In the genomic region with DNA sequence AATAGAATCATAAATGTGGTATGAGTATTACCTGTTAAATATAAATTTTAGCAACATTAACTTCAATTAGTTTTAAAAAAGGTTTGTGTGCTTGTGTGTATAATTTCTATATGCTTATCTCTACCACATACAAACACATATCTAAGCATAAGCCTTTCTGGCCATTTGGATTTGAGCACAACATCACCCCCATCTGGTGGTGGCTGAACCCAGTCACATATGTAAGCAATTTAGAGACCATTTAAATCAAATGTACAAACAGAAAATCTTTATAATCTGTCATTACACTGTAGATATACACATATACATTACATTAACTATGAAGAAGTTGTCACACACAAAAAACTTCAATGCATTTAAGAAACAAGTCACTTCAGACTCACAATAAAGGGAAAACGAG, we compare ENCODE assay signal across 9 cellular contexts. TPM values are rescaled to one million over a fixed set of nuclear protein-coding genes. Genes with fewer than 3 reads are reported as not detected.
DNase-seq lines count a peak whose midpoint lies in the region; ATAC-seq and TF ChIP-seq lines count a peak whose summit lies in the region.
"Had no signal": no experiment of that assay in that cellular context is flagged by ENCODE, and none has a peak within 500 bp of the region (broad histone marks: within the 10 kb centered on the region; RNA-seq: fewer than 3 reads in every experiment).

No MANE protein-coding gene starts in this region.

- H3K36me3 Mint-ChIP-seq in osteocyte (ENCODE audit: unreplicated experiment) = peaks cover 7% of the 10 kb centered on the region

- no peak for ATAC-seq in GM18907 (IDR thresholded peaks at IDR 0.05; ENCODE audit: unreplicated experiment)
- no peak for ATAC-seq in HG02610 (IDR thresholded peaks at IDR 0.05; ENCODE audit: unreplicated experiment)

- peak; percentile 34 to 39 for DNase-seq in AML-193 (lab: John Stamatoyannopoulos, UW)
- peak; percentile 52 for DNase-seq in GM12865 (ENCODE audit: low read depth)
- DNase-seq in NT2/D1 (ENCODE audit: low read depth, low spot score) = peak; percentile 5
- peak; percentile 30 to 65 for DNase-seq in dermis microvascular lymphatic vessel endothelial cell (ENCODE audit: low read depth in 2 of 2)
- no peak for DNase-seq in osteocyte (ENCODE audit: extremely low spot score, unreplicated experiment)
- no peak for DNase-seq in activated effector memory CD4-positive, alpha-beta T cell treated with Interleukin-2 at 50 U/mL for 16 hours

- H3K9ac ChIP-seq in NT2/D1 (ENCODE audit: insufficient read length, low read depth) = no peak overlapping the region

- TF ChIP-seq CTCF in GM12865 (IDR thresholded peaks at IDR 0.05; ENCODE audit: insufficient read depth, low read depth, low read length, missing control alignments) (peak; percentile 24), osteocyte (IDR thresholded peaks at IDR 0.05) (peak; percentile 47)

- no peaks in the 10 kb centered on the region for H3K27me3 Mint-ChIP-seq in osteocyte (ENCODE audit: unreplicated experiment)

- H3K27ac Mint-ChIP-seq in osteocyte (ENCODE audit: unreplicated experiment) = no peak overlapping the region

- no peaks in the 10 kb centered on the region for H3K4me1 ChIP-seq in NT2/D1 (ENCODE audit: insufficient read depth, insufficient read length)

- no peaks in the 10 kb centered on the region for H3K27me3 ChIP-seq in NT2/D1 (ENCODE audit: insufficient read depth, insufficient read length)

- peaks cover 7% of the 10 kb centered on the region for H3K36me3 ChIP-seq in NT2/D1 (ENCODE audit: insufficient read depth, insufficient read length, low read length)

- H3K4me1 Mint-ChIP-seq in osteocyte (ENCODE audit: unreplicated experiment) = no peaks in the 10 kb centered on the region

- no peak overlapping the region for H3K4me3 Mint-ChIP-seq in osteocyte (ENCODE audit: unreplicated experiment)

- H3K9me3 Mint-ChIP-seq in osteocyte (ENCODE audit: unreplicated experiment) = peaks cover 5% of the 10 kb centered on the region

- peaks cover under 1% of the 10 kb centered on the region; the same call in 1 of the 2 replicates for H3K9me3 ChIP-seq in NT2/D1 (ENCODE audit: insufficient read depth, low read length)

- H3K4me3 ChIP-seq in GM12865 (ENCODE audit: low read depth, low read length) (no peak overlapping the region), NT2/D1 (ENCODE audit: insufficient read length, low read depth) (no peak overlapping the region)

RNA-seq across cellular contexts. Expression of a gene that starts 31.7 kb away (rescaled TPM):
- total RNA-seq in dermis microvascular lymphatic vessel endothelial cell (not detected in 2 replicates), osteocyte (not detected in 2 replicates)
- total RNA-seq: subcutaneous adipose tissue had no signal

Comparison
In these comparisons a context has a peak if more than half of its experiments do, and no peak if none do; other contexts are left out.
1. DNase-seq: peak in AML-193 (2 of 2), GM12865 (single experiment), NT2/D1 (single experiment) and dermis microvascular lymphatic vessel endothelial cell (2 of 2); none in osteocyte (single experiment) and activated effector memory CD4-positive, alpha-beta T cell treated with Interleukin-2 at 50 U/mL for 16 hours (single experiment).